ENCODE assay signal across 25 cellular contexts in the genomic region with DNA sequence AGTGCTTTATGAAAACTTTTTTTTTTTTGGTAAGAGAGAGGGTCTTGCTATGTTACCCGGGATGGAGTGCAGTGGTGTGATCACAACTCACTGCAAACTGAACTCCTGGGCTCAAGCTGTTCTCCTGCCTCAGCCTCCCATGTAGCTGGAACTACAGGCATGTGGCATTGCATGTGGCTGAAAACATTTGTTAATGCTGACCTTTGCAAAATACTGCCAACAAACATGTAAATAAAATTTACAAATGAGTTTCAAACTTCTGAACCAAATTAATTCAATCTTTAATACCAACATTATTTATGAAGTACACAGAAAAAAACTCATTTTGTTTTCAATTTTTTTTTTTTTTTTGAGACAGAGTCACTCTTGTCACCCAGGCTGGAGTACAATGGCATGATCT.
"Had no signal": no experiment of that assay in that cellular context is flagged by ENCODE, and none has a peak within 500 bp of the region (broad histone marks: within the 10 kb centered on the region; RNA-seq: fewer than 3 reads in every experiment).

No MANE protein-coding gene starts in this region.

- DNase-seq: dermis blood vessel endothelial cell; dorsolateral prefrontal cortex; effector CD4-positive, alpha-beta T cell; effector memory CD4-positive, alpha-beta T cell; foreskin keratinocyte; heart left ventricle; hypothalamus; immature natural killer cell; islet precursor cell; kidney; kidney glomerular epithelial cell; left lung; left ventricle myocardium superior; lower lobe of right lung; mesenchymal stem cell; mucosa of descending colon; naive B cell had no signal

- H3K27ac ChIP-seq: coronary artery, dorsolateral prefrontal cortex, esophagus muscularis mucosa, foreskin keratinocyte, gastroesophageal sphincter, heart left ventricle, hepatocyte, left lung, lower lobe of right lung had no signal

- H3K4me2 ChIP-seq: hepatocyte had no signal

- H3K4me3 Mint-ChIP-seq: immature natural killer cell, mesothelial cell of epicardium, naive B cell had no signal

- FAIRE-seq: colon, endothelial cell of umbilical vein, frontal cortex, kidney had no signal

- H3K9me3 Mint-ChIP-seq: immature natural killer cell had no signal

- H3K27me3 ChIP-seq: dorsolateral prefrontal cortex, esophagus muscularis mucosa, foreskin keratinocyte, gastroesophageal sphincter, heart left ventricle, hepatocyte, left lung had no signal

- H3K27me3 Mint-ChIP-seq: naive B cell had no signal

- H2AFZ ChIP-seq: hepatocyte had no signal

- H3K79me2 ChIP-seq: hepatocyte had no signal

- H3K9me3 ChIP-seq: esophagus muscularis mucosa, gastroesophageal sphincter, heart left ventricle, left lung, lower lobe of right lung, mucosa of descending colon had no signal

- H3K4me3 ChIP-seq: coronary artery, dorsolateral prefrontal cortex, esophagus muscularis mucosa, gastroesophageal sphincter, heart left ventricle, hepatocyte, left lung, lower lobe of right lung, mucosa of descending colon had no signal

- H3K4me1 Mint-ChIP-seq: mesothelial cell of epicardium had no signal

- ATAC-seq: foreskin keratinocyte, gastroesophageal sphincter, heart left ventricle, left lung, left ventricle myocardium superior, lower lobe of right lung, mucosa of descending colon had no signal

- H3K4me1 ChIP-seq: esophagus muscularis mucosa, foreskin keratinocyte, gastroesophageal sphincter, left lung, lower lobe of right lung had no signal

- H3K27ac Mint-ChIP-seq: mesothelial cell of epicardium had no signal
